Comparison of ENCODE assay signal across 8 cellular contexts in genomic region chr14:26596722-26597030, GRCh38. TPM values are rescaled to one million over a fixed set of nuclear protein-coding genes. Genes with fewer than 3 reads are reported as not detected.
DNase-seq lines count a peak whose midpoint lies in the region; ATAC-seq and TF ChIP-seq lines count a peak whose summit lies in the region.
"Had no signal": no experiment of that assay in that cellular context is flagged by ENCODE, and none has a peak within 500 bp of the region (broad histone marks: within the 10 kb centered on the region; RNA-seq: fewer than 3 reads in every experiment).

No MANE protein-coding gene starts in this region.

- H3K27me3 Mint-ChIP-seq in activated T-helper 2 cell treated with anti-CD3 and anti-CD28 coated beads, Interferon-gamma antibody, Interleukin-2, Interleukin-4, amounts not matched to agents 10 μg/mL and 5 μg/mL and 100 μg/mL, durations not matched to agents 14 hours and 24 hours and 36 hours (ENCODE audit: low read depth) = peaks cover 16% of the 10 kb centered on the region
- peaks cover 28% of the 10 kb centered on the region for H3K27me3 Mint-ChIP-seq in activated naive CD4-positive, alpha-beta T cell treated with anti-CD3 and anti-CD28 coated beads, Interleukin-2, amount 10 ng/mL, durations not matched to agents 7 days and 5 days

- H3K79me2 ChIP-seq in smooth muscle cell (ENCODE audit: low read depth) = no peaks in the 10 kb centered on the region

- H3K36me3 ChIP-seq in HUES48 (ENCODE audit: control insufficient read depth, insufficient read depth, low read length) = no peaks in the 10 kb centered on the region
- H3K36me3 ChIP-seq in smooth muscle cell (ENCODE audit: low read depth) = no peaks in the 10 kb centered on the region

- no peak for DNase-seq in activated T-helper 2 cell treated with anti-CD3 and anti-CD28 coated beads, Interferon-gamma antibody, Interleukin-2, Interleukin-4, amounts not matched to agents 10 μg/mL and 5 μg/mL and 100 μg/mL, durations not matched to agents 14 hours and 24 hours and 36 hours (ENCODE audit: low spot score)
- DNase-seq in smooth muscle cell (lab: John Stamatoyannopoulos, UW; ENCODE audit: unreplicated experiment) (no peak), SIG-M5 (lab: John Stamatoyannopoulos, UW) (no peak)
- DNase-seq in activated naive CD4-positive, alpha-beta T cell treated with anti-CD3 and anti-CD28 coated beads, Interleukin-2, amount 10 ng/mL, durations not matched to agents 7 days and 5 days = no peak

- H3K9ac ChIP-seq in HUES48 (ENCODE audit: low read depth, low read length) (peak overlapping the region; percentile 64), smooth muscle cell (ENCODE audit: low read depth) (no peak overlapping the region)

- H3F3A ChIP-seq in smooth muscle cell (ENCODE audit: low read depth) = no peaks in the 10 kb centered on the region

- no peak overlapping the region for H3K27ac Mint-ChIP-seq in activated T-helper 2 cell treated with anti-CD3 and anti-CD28 coated beads, Interferon-gamma antibody, Interleukin-2, Interleukin-4, amounts not matched to agents 10 μg/mL and 5 μg/mL and 100 μg/mL, durations not matched to agents 14 hours and 24 hours and 36 hours
- H3K27ac Mint-ChIP-seq in activated naive CD4-positive, alpha-beta T cell treated with anti-CD3 and anti-CD28 coated beads, Interleukin-2, amount 10 ng/mL, durations not matched to agents 7 days and 5 days = no peak overlapping the region

- H3K4me1 Mint-ChIP-seq in activated T-helper 2 cell treated with anti-CD3 and anti-CD28 coated beads, Interferon-gamma antibody, Interleukin-2, Interleukin-4, amounts not matched to agents 10 μg/mL and 5 μg/mL and 100 μg/mL, durations not matched to agents 14 hours and 24 hours and 36 hours (ENCODE audit: low read depth) = no peaks in the 10 kb centered on the region
- H3K4me1 Mint-ChIP-seq in activated naive CD4-positive, alpha-beta T cell treated with anti-CD3 and anti-CD28 coated beads, Interleukin-2, amount 10 ng/mL, durations not matched to agents 7 days and 5 days = peaks cover 2% of the 10 kb centered on the region

- CTCF ChIA-PET in activated naive CD4-positive, alpha-beta T cell treated with anti-CD3 and anti-CD28 coated beads, Interleukin-2, amount 10 ng/mL, durations not matched to agents 7 days and 5 days (lab: Charles Lee) = no interaction called here

- no peaks in the 10 kb centered on the region for H3K36me3 Mint-ChIP-seq in activated T-helper 2 cell treated with anti-CD3 and anti-CD28 coated beads, Interferon-gamma antibody, Interleukin-2, Interleukin-4, amounts not matched to agents 10 μg/mL and 5 μg/mL and 100 μg/mL, durations not matched to agents 14 hours and 24 hours and 36 hours (ENCODE audit: low read depth)
- no peaks in the 10 kb centered on the region for H3K36me3 Mint-ChIP-seq in activated naive CD4-positive, alpha-beta T cell treated with anti-CD3 and anti-CD28 coated beads, Interleukin-2, amount 10 ng/mL, durations not matched to agents 7 days and 5 days

- H3K9me3 ChIP-seq in HUES48 (ENCODE audit: control insufficient read depth, insufficient read depth, low read length) = no peaks in the 10 kb centered on the region
- H3K9me3 ChIP-seq in smooth muscle cell (replicated peaks; ENCODE audit: low read depth) = no peaks in the 10 kb centered on the region

- H3K4me3 ChIP-seq in HUES48 (ENCODE audit: low read depth, low read length) (peak overlapping the region; percentile 94), iPS-11a (ENCODE audit: low read depth, low read length) (peak overlapping the region; percentile 89), smooth muscle cell (peak overlapping the region; percentile 90)
- H3K4me3 ChIP-seq: K562 had no signal

- H3K27ac ChIP-seq in HUES48 (ENCODE audit: low read depth, low read length) (peak overlapping the region; percentile 37), smooth muscle cell (ENCODE audit: low read depth) (no peak overlapping the region)

- intact Hi-C loops in activated T-helper 2 cell treated with anti-CD3 and anti-CD28 coated beads, Interferon-gamma antibody, Interleukin-2, Interleukin-4, amounts not matched to agents 10 μg/mL and 5 μg/mL and 100 μg/mL, durations not matched to agents 14 hours and 24 hours and 36 hours (cut with micrococcal nuclease) = no loop called here

- H3K4me3 Mint-ChIP-seq in activated T-helper 2 cell treated with anti-CD3 and anti-CD28 coated beads, Interferon-gamma antibody, Interleukin-2, Interleukin-4, amounts not matched to agents 10 μg/mL and 5 μg/mL and 100 μg/mL, durations not matched to agents 14 hours and 24 hours and 36 hours (ENCODE audit: low read depth) = peak overlapping the region; percentile 37
- no peak overlapping the region for H3K4me3 Mint-ChIP-seq in activated naive CD4-positive, alpha-beta T cell treated with anti-CD3 and anti-CD28 coated beads, Interleukin-2, amount 10 ng/mL, durations not matched to agents 7 days and 5 days

- H3K4me1 ChIP-seq in HUES48 (ENCODE audit: control insufficient read depth, insufficient read depth, low read length) = peaks cover 20% of the 10 kb centered on the region
- H3K4me1 ChIP-seq in smooth muscle cell (ENCODE audit: low read depth) = no peaks in the 10 kb centered on the region

- no peaks in the 10 kb centered on the region for H4K20me1 ChIP-seq in smooth muscle cell (ENCODE audit: low read depth)

- H3K27me3 ChIP-seq in HUES48 (ENCODE audit: control insufficient read depth, insufficient read depth, low read length) (peaks cover 14% of the 10 kb centered on the region; the same call in 1 of the 2 replicates), smooth muscle cell (ENCODE audit: low read depth) (peaks cover 45% of the 10 kb centered on the region)

- under 1% methylated on average over 13 of the region's 13 CpGs for WGBS in smooth muscle cell (ENCODE audit: low lambda C conversion rate)

- H2AFZ ChIP-seq in smooth muscle cell (ENCODE audit: low read depth) = peak overlapping the region; percentile 98

- TF ChIP-seq CTCF in smooth muscle cell (IDR thresholded peaks at IDR 0.05; ENCODE audit: borderline replicate concordance, insufficient read depth, poor library complexity, severe bottlenecking) = no peak

- no peaks in the 10 kb centered on the region for H3K9me3 Mint-ChIP-seq in activated T-helper 2 cell treated with anti-CD3 and anti-CD28 coated beads, Interferon-gamma antibody, Interleukin-2, Interleukin-4, amounts not matched to agents 10 μg/mL and 5 μg/mL and 100 μg/mL, durations not matched to agents 14 hours and 24 hours and 36 hours
- peaks cover 2% of the 10 kb centered on the region for H3K9me3 Mint-ChIP-seq in activated naive CD4-positive, alpha-beta T cell treated with anti-CD3 and anti-CD28 coated beads, Interleukin-2, amount 10 ng/mL, durations not matched to agents 7 days and 5 days

- H3K4me2 ChIP-seq in smooth muscle cell = peak overlapping the region; percentile 92

- no peak for ATAC-seq in HG03457 (IDR thresholded peaks at IDR 0.05; ENCODE audit: unreplicated experiment)
- ATAC-seq: K562 had no signal

RNA-seq across cellular contexts. Expression of gene NOVA1, which starts 1.2 kb away (rescaled TPM):
- 0.25 TPM in 2 replicates for total RNA-seq in activated T-helper 2 cell treated with anti-CD3 and anti-CD28 coated beads, Interferon-gamma antibody, Interleukin-2, Interleukin-4, amounts not matched to agents 10 μg/mL and 5 μg/mL and 100 μg/mL, durations not matched to agents 14 hours and 24 hours and 36 hours
- total RNA-seq in smooth muscle cell = 1.0 and 4.6 TPM in 2 replicates
- 0.98 and 1.2 TPM in 2 replicates for polyA plus RNA-seq in smooth muscle cell
- total RNA-seq: K562 had no signal
